Comparison of ENCODE assay signal across 2 cellular contexts in the genomic region with DNA sequence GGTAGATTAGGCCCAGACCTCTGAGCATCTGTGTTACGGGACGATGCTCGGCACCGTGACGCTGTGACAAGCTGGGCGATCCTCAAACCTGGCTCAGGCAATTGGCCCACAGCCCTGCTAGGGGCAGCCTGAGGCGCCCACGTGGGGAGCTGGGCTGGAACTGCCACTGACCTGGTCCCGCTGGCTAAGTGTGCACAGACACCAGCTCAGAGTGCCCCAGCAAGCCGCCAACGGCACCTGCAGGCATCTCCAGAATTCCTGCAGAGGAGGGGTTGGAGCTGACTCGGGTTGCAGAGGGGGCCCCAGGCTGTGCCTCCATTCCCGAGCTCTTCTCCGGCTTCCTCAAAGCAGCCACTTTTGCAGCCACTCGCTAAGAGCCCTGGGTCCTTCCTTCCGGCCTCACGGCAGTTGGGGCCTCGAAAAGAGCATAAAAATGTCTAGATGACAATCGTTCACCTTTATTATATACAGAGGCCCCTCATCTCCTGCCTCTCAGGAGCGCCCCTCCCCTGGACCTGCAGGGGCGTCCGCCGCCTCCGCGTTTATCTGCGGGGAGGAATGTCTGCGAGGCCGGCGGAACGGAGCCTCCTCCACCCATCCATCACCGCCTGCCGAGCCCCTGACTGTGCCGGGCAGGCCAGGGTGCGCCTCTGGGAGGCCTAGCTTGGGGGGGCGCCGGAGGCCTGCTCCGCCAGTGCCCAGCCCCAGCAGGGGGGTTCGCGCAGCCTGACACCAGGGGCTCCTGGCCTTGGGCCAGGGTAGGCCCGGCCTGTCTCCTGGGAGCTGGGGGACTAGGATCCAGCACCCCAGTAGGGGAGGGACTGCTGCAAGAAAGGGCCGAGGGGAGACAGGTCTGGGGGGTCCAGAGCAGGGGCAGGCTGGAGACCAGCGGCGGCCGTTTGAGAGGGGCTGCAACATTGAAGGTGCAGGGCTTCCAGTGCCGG.
TF ChIP-seq lines count a peak whose summit lies in the region.

No MANE protein-coding gene starts in this region.

TF ChIP-seq in WTC11, 78 proteins besides CTCF, POLR2A, EP300 and RAD21 (continued from another document):
- TF ChIP-seq TEAD4 (CRISPR knock-in tag; IDR thresholded peaks at IDR 0.05), result no peak
- TF ChIP-seq EMX1 (CRISPR knock-in tag; IDR thresholded peaks at IDR 0.05), result no peak
- TF ChIP-seq NFE2L1 (CRISPR knock-in tag; IDR thresholded peaks at IDR 0.05), result no peak

TF ChIP-seq in HepG2, 621 proteins besides CTCF, POLR2A, EP300 and RAD21 (continued from another document):
- no peak for TF ChIP-seq CREM (IDR thresholded peaks at IDR 0.05)
- no peak for TF ChIP-seq CREM (CRISPR knock-in tag; IDR thresholded peaks at IDR 0.05)
- TF ChIP-seq, protein P1, sequence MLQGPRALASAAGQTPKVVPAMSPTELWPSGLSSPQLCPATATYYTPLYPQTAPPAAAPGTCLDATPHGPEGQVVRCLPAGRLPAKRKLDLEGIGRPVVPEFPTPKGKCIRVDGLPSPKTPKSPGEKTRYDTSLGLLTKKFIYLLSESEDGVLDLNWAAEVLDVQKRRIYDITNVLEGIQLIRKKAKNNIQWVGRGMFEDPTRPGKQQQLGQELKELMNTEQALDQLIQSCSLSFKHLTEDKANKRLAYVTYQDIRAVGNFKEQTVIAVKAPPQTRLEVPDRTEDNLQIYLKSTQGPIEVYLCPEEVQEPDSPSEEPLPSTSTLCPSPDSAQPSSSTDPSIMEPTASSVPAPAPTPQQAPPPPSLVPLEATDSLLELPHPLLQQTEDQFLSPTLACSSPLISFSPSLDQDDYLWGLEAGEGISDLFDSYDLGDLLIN (CRISPR knock-in tag; IDR thresholded peaks at IDR 0.05; ENCODE audit: borderline replicate concordance), result no peak
- TF ChIP-seq ZNF792 (CRISPR knock-in tag; IDR thresholded peaks at IDR 0.05), result no peak
- TF ChIP-seq JUND (CRISPR knock-in tag; IDR thresholded peaks at IDR 0.05), result no peak
- TF ChIP-seq ZNF616 (CRISPR knock-in tag; IDR thresholded peaks at IDR 0.05; ENCODE audit: low read depth), result no peak
- no peak for TF ChIP-seq ESRRA (CRISPR knock-in tag; IDR thresholded peaks at IDR 0.05; ENCODE audit: low read depth)
- TF ChIP-seq ZNF274 (CRISPR knock-in tag; IDR thresholded peaks at IDR 0.05), result no peak
- TF ChIP-seq NR3C1 (CRISPR knock-in tag; IDR thresholded peaks at IDR 0.05), result no peak
- TF ChIP-seq, protein P2, sequence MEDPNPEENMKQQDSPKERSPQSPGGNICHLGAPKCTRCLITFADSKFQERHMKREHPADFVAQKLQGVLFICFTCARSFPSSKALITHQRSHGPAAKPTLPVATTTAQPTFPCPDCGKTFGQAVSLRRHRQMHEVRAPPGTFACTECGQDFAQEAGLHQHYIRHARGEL (CRISPR knock-in tag; IDR thresholded peaks at IDR 0.05), result no peak
- TF ChIP-seq RFXAP (CRISPR knock-in tag; IDR thresholded peaks at IDR 0.05; ENCODE audit: borderline replicate concordance), result no peak
- TF ChIP-seq ZNF460 (CRISPR knock-in tag; IDR thresholded peaks at IDR 0.05; ENCODE audit: borderline replicate concordance), result no peak
- no peak for TF ChIP-seq NFIB (CRISPR knock-in tag; IDR thresholded peaks at IDR 0.05; ENCODE audit: borderline replicate concordance)
- TF ChIP-seq, protein P3, sequence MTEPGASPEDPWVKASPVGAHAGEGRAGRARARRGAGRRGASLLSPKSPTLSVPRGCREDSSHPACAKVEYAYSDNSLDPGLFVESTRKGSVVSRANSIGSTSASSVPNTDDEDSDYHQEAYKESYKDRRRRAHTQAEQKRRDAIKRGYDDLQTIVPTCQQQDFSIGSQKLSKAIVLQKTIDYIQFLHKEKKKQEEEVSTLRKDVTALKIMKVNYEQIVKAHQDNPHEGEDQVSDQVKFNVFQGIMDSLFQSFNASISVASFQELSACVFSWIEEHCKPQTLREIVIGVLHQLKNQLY (CRISPR knock-in tag; IDR thresholded peaks at IDR 0.05), result no peak
- no peak for TF ChIP-seq ZNF510 (CRISPR knock-in tag; IDR thresholded peaks at IDR 0.05; ENCODE audit: low read depth)
- TF ChIP-seq, protein P4, sequence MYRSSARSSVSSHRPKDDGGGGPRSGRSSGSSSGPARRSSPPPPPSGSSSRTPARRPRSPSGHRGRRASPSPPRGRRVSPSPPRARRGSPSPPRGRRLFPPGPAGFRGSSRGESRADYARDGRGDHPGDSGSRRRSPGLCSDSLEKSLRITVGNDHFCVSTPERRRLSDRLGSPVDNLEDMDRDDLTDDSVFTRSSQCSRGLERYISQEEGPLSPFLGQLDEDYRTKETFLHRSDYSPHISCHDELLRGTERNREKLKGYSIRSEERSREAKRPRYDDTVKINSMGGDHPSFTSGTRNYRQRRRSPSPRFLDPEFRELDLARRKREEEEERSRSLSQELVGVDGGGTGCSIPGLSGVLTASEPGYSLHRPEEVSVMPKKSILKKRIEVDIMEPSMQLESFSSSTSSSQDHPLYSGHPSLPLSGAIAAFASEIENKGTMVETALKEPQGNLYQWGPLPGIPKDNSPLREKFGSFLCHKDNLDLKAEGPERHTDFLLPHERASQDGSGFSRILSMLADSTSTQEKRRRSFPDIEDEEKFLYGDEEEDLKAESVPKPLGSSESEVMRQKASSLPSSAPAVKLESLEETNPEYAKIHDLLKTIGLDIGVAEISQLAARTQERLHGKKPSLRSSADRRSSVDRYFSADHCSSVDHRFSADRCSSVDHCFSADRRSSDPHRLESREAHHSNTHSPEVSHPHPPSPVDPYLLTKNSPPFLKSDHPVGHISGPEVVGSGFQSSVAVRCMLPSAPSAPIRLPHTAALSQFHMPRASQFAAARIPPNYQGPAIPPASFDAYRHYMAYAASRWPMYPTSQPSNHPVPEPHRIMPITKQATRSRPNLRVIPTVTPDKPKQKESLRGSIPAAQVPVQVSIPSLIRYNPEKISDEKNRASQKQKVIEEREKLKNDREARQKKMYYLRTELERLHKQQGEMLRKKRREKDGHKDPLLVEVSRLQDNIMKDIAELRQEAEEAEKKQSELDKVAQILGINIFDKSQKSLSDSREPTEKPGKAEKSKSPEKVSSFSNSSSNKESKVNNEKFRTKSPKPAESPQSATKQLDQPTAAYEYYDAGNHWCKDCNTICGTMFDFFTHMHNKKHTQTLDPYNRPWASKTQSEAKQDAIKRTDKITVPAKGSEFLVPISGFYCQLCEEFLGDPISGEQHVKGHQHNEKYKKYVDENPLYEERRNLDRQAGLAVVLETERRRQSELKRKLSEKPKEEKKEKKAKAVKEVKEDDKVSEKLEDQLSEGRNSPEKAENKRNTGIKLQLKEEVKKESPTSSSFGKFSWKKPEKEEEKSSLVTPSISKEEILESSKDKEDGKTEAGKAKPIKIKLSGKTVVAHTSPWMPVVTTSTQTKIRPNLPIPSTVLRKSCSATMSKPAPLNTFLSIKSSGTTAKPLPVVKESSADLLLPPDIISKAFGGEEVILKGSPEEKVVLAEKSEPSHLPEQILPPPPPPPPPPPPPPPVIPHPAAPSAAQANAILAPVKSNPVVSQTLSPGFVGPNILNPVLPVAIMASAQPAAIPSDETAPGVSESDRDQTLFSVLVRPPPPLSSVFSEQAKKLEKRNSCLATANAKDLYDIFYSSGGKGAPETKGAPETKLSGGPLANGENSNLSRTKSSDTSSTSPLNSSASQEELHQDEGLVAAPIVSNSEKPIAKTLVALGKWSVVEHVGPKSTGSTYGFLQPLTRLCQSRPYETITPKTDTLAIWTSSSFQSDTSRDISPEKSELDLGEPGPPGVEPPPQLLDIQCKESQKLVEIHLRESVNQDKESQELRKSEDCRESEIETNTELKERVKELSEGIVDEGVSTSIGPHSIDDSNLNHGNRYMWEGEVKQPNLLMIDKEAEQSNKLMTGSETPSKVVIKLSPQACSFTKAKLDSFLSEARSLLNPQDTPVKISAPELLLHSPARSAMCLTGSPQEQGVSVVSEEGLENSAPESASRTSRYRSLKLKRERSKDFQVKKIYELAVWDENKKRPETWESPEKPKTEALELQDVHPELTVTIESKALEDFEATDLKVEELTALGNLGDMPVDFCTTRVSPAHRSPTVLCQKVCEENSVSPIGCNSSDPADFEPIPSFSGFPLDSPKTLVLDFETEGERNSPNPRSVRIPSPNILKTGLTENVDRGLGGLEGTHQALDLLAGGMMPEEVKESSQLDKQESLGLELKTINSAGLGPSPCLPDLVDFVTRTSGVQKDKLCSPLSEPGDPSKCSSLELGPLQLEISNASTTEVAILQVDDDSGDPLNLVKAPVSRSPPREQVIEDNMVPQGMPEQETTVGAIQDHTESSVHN (CRISPR knock-in tag; IDR thresholded peaks at IDR 0.05), result no peak
- no peak for TF ChIP-seq ZKSCAN5 (CRISPR knock-in tag; IDR thresholded peaks at IDR 0.05)
- no peak for TF ChIP-seq RFX3 (CRISPR knock-in tag; IDR thresholded peaks at IDR 0.05)
- no peak for TF ChIP-seq SETDB1 (CRISPR knock-in tag; IDR thresholded peaks at IDR 0.05; ENCODE audit: borderline replicate concordance)
- no peak for TF ChIP-seq SMC3 (IDR thresholded peaks at IDR 0.05; ENCODE audit: low read length)
